Comparison of ENCODE assay signal across 1 cellular context in genomic region chr11:129895126-129896041, GRCh38.
TF ChIP-seq lines count a peak whose summit lies in the region.

NFRKB (minus strand) TSS chr11:129895578; CDS start chr11:129892849, 2,729 bp downstream.

TF ChIP-seq in K562, 482 proteins besides CTCF, POLR2A, EP300 and RAD21 (continued from another document and continues in another):
- TF ChIP-seq, protein P1, sequence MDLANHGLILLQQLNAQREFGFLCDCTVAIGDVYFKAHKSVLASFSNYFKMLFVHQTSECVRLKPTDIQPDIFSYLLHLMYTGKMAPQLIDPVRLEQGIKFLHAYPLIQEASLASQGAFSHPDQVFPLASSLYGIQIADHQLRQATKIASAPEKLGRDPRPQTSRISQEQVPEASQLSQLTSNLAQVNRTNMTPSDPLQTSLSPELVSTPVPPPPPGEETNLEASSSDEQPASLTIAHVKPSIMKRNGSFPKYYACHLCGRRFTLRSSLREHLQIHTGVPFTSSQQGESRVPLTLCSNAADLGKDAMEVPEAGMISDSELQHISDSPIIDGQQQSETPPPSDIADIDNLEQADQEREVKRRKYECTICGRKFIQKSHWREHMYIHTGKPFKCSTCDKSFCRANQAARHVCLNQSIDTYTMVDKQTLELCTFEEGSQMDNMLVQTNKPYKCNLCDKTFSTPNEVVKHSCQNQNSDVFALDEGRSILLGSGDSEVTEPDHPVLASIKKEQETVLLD (IDR thresholded peaks at IDR 0.05): 0 out of 2 replicates have a peak, but pooled peaks have one; percentile 27
- no peak for TF ChIP-seq ZNF551 (CRISPR knock-in tag; IDR thresholded peaks at IDR 0.05)
- no peak for TF ChIP-seq ZNF212 (CRISPR knock-in tag; IDR thresholded peaks at IDR 0.05)
- no peak for TF ChIP-seq REST (CRISPR knock-in tag; IDR thresholded peaks at IDR 0.05; ENCODE audit: low read depth)
- TF ChIP-seq MAZ (CRISPR knock-in tag; conservative IDR thresholded peaks at IDR 0.05 in 1 of 2, IDR thresholded peaks at IDR 0.05 in 1 of 2): peak; percentile 58 to 73; a peak in 3 of 4 replicates
- no peak for TF ChIP-seq MYBL2 (IDR thresholded peaks at IDR 0.05; ENCODE audit: low read depth)
- TF ChIP-seq MYBL2 (CRISPR knock-in tag; IDR thresholded peaks at IDR 0.05; ENCODE audit: borderline replicate concordance): no peak
- TF ChIP-seq, protein P2, sequence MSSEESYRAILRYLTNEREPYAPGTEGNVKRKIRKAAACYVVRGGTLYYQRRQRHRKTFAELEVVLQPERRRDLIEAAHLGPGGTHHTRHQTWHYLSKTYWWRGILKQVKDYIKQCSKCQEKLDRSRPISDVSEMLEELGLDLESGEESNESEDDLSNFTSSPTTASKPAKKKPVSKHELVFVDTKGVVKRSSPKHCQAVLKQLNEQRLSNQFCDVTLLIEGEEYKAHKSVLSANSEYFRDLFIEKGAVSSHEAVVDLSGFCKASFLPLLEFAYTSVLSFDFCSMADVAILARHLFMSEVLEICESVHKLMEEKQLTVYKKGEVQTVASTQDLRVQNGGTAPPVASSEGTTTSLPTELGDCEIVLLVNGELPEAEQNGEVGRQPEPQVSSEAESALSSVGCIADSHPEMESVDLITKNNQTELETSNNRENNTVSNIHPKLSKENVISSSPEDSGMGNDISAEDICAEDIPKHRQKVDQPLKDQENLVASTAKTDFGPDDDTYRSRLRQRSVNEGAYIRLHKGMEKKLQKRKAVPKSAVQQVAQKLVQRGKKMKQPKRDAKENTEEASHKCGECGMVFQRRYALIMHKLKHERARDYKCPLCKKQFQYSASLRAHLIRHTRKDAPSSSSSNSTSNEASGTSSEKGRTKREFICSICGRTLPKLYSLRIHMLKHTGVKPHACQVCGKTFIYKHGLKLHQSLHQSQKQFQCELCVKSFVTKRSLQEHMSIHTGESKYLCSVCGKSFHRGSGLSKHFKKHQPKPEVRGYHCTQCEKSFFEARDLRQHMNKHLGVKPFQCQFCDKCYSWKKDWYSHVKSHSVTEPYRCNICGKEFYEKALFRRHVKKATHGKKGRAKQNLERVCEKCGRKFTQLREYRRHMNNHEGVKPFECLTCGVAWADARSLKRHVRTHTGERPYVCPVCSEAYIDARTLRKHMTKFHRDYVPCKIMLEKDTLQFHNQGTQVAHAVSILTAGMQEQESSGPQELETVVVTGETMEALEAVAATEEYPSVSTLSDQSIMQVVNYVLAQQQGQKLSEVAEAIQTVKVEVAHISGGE (CRISPR knock-in tag; IDR thresholded peaks at IDR 0.05): no peak
- TF ChIP-seq ZNF217 (CRISPR knock-in tag; IDR thresholded peaks at IDR 0.05): no peak
- TF ChIP-seq ZNF583 (CRISPR knock-in tag; IDR thresholded peaks at IDR 0.05): no peak
- TF ChIP-seq U2AF1 (optimal IDR thresholded peaks at IDR 0.05; ENCODE audit: low read depth, low read length): no peak
- peak; percentile 61; the same call in 1 of the 2 replicates for TF ChIP-seq EP400 (IDR thresholded peaks at IDR 0.05)
- peak in 1 of 2 experiments; percentile 47; a peak in 2 of 4 replicates for TF ChIP-seq NONO (IDR thresholded peaks at IDR 0.05; ENCODE audit: low read depth in 2 of 2, low read length in 1 of 2)
- TF ChIP-seq TBP (optimal IDR thresholded peaks at IDR 0.05; ENCODE audit: low read depth, low read length): peak; percentile 53
- no peak for TF ChIP-seq TFE3 (CRISPR knock-in tag; IDR thresholded peaks at IDR 0.05)
- TF ChIP-seq FOXA1 (IDR thresholded peaks at IDR 0.05; ENCODE audit: borderline replicate concordance): no peak
- peak; percentile 14; the same call in 1 of the 2 replicates for TF ChIP-seq TCF7 (IDR thresholded peaks at IDR 0.05; ENCODE audit: borderline replicate concordance)
- no peak for TF ChIP-seq MAFG (tag; conservative IDR thresholded peaks at IDR 0.05)
- TF ChIP-seq, protein P3, sequence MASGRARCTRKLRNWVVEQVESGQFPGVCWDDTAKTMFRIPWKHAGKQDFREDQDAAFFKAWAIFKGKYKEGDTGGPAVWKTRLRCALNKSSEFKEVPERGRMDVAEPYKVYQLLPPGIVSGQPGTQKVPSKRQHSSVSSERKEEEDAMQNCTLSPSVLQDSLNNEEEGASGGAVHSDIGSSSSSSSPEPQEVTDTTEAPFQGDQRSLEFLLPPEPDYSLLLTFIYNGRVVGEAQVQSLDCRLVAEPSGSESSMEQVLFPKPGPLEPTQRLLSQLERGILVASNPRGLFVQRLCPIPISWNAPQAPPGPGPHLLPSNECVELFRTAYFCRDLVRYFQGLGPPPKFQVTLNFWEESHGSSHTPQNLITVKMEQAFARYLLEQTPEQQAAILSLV (tag; IDR thresholded peaks at IDR 0.05): no peak
- TF ChIP-seq, protein P4, sequence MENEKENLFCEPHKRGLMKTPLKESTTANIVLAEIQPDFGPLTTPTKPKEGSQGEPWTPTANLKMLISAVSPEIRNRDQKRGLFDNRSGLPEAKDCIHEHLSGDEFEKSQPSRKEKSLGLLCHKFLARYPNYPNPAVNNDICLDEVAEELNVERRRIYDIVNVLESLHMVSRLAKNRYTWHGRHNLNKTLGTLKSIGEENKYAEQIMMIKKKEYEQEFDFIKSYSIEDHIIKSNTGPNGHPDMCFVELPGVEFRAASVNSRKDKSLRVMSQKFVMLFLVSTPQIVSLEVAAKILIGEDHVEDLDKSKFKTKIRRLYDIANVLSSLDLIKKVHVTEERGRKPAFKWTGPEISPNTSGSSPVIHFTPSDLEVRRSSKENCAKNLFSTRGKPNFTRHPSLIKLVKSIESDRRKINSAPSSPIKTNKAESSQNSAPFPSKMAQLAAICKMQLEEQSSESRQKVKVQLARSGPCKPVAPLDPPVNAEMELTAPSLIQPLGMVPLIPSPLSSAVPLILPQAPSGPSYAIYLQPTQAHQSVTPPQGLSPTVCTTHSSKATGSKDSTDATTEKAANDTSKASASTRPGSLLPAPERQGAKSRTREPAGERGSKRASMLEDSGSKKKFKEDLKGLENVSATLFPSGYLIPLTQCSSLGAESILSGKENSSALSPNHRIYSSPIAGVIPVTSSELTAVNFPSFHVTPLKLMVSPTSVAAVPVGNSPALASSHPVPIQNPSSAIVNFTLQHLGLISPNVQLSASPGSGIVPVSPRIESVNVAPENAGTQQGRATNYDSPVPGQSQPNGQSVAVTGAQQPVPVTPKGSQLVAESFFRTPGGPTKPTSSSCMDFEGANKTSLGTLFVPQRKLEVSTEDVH (IDR thresholded peaks at IDR 0.05; ENCODE audit: low read depth, partially characterized antibody): no peak
- TF ChIP-seq KHSRP (IDR thresholded peaks at IDR 0.05): no peak
- peak; percentile 83 for TF ChIP-seq VEZF1 (CRISPR knock-in tag; IDR thresholded peaks at IDR 0.05)
- peak; percentile 90 for TF ChIP-seq POLR2G (IDR thresholded peaks at IDR 0.05; ENCODE audit: low read depth, low read length)
- peak; percentile 70 for TF ChIP-seq RBBP5 (IDR thresholded peaks at IDR 0.05; ENCODE audit: borderline replicate concordance, insufficient read depth, low read length, poor library complexity, severe bottlenecking)
- TF ChIP-seq SUPT5H (IDR thresholded peaks at IDR 0.05): peak; percentile 92
- TF ChIP-seq CBX1 (IDR thresholded peaks at IDR 0.05; ENCODE audit: low read depth): peak; percentile 88; the same call in 1 of the 2 replicates
- no peak for TF ChIP-seq SMC3 (conservative IDR thresholded peaks at IDR 0.05; ENCODE audit: insufficient read depth, low read depth, low read length)
- 0 out of 2 replicates have a peak, but pooled peaks have one; percentile 64 for TF ChIP-seq KAT7 (CRISPR knock-in tag; IDR thresholded peaks at IDR 0.05; ENCODE audit: borderline replicate concordance)
- TF ChIP-seq BRF1 (IDR thresholded peaks at IDR 0.05; ENCODE audit: borderline replicate concordance, extremely low read depth, insufficient read length): no peak
- TF ChIP-seq ZNF778 (CRISPR knock-in tag; IDR thresholded peaks at IDR 0.05): no peak
- no peak for TF ChIP-seq JUNB (CRISPR knock-in tag; conservative IDR thresholded peaks at IDR 0.05)
- TF ChIP-seq, protein P5, sequence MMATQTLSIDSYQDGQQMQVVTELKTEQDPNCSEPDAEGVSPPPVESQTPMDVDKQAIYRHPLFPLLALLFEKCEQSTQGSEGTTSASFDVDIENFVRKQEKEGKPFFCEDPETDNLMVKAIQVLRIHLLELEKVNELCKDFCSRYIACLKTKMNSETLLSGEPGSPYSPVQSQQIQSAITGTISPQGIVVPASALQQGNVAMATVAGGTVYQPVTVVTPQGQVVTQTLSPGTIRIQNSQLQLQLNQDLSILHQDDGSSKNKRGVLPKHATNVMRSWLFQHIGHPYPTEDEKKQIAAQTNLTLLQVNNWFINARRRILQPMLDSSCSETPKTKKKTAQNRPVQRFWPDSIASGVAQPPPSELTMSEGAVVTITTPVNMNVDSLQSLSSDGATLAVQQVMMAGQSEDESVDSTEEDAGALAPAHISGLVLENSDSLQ (IDR thresholded peaks at IDR 0.05): no peak
- TF ChIP-seq, protein P6, sequence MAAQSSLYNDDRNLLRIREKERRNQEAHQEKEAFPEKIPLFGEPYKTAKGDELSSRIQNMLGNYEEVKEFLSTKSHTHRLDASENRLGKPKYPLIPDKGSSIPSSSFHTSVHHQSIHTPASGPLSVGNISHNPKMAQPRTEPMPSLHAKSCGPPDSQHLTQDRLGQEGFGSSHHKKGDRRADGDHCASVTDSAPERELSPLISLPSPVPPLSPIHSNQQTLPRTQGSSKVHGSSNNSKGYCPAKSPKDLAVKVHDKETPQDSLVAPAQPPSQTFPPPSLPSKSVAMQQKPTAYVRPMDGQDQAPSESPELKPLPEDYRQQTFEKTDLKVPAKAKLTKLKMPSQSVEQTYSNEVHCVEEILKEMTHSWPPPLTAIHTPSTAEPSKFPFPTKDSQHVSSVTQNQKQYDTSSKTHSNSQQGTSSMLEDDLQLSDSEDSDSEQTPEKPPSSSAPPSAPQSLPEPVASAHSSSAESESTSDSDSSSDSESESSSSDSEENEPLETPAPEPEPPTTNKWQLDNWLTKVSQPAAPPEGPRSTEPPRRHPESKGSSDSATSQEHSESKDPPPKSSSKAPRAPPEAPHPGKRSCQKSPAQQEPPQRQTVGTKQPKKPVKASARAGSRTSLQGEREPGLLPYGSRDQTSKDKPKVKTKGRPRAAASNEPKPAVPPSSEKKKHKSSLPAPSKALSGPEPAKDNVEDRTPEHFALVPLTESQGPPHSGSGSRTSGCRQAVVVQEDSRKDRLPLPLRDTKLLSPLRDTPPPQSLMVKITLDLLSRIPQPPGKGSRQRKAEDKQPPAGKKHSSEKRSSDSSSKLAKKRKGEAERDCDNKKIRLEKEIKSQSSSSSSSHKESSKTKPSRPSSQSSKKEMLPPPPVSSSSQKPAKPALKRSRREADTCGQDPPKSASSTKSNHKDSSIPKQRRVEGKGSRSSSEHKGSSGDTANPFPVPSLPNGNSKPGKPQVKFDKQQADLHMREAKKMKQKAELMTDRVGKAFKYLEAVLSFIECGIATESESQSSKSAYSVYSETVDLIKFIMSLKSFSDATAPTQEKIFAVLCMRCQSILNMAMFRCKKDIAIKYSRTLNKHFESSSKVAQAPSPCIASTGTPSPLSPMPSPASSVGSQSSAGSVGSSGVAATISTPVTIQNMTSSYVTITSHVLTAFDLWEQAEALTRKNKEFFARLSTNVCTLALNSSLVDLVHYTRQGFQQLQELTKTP (IDR thresholded peaks at IDR 0.05; ENCODE audit: low read depth in 1 of 2, partially characterized antibody in 2 of 2): no peak
- no peak for TF ChIP-seq CBFA2T2 (conservative IDR thresholded peaks at IDR 0.05)
- no peak for TF ChIP-seq THRAP3 (IDR thresholded peaks at IDR 0.05; ENCODE audit: borderline replicate concordance)
- TF ChIP-seq SIN3B (IDR thresholded peaks at IDR 0.05; ENCODE audit: low read depth): no peak
- TF ChIP-seq KLF1 (tag; IDR thresholded peaks at IDR 0.05): no peak
- no peak for TF ChIP-seq HLTF (IDR thresholded peaks at IDR 0.05)
- no peak for TF ChIP-seq KLF10 (CRISPR knock-in tag; IDR thresholded peaks at IDR 0.05)
